Comparison of ENCODE assay signal across 9 cellular contexts in the genomic region with DNA sequence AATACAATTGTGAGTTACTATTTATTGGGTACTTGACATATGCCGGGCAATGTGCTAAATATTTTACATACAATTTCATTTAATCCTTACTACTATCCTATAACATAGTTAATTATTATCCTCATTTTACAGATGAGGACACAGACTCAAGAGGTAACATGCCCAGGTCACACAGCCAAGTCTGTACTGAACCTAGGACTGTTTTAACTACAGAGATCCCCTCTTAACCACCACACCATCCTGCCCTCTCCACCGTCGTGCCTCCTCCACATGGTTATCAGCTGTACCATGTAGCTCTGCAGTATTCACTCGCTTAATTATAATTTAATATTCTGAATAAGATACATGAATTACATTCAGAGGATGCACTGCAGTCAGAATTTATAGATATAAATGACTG. TPM values are rescaled to one million over a fixed set of nuclear protein-coding genes. Genes with fewer than 3 reads are reported as not detected.
A peak's percentile ranks its signal among the peaks of the same experiment; 100 is the strongest.
DNase-seq lines count a peak whose midpoint lies in the region; ATAC-seq, FAIRE-seq and TF ChIP-seq lines count a peak whose summit lies in the region.
"Had no signal": no experiment of that assay in that cellular context is flagged by ENCODE, and none has a peak within 500 bp of the region (broad histone marks: within the 10 kb centered on the region; RNA-seq: fewer than 3 reads in every experiment).

No MANE protein-coding gene starts in this region.

- H3K27me3 Mint-ChIP-seq in T-helper 17 cell, result no peaks in the 10 kb centered on the region
- H3K27me3 Mint-ChIP-seq in naive thymus-derived CD4-positive, alpha-beta T cell, result no peaks in the 10 kb centered on the region
- H3K27me3 Mint-ChIP-seq in glutamatergic neuron (ENCODE audit: unreplicated experiment), result peaks cover 5% of the 10 kb centered on the region

- H3K4me1 Mint-ChIP-seq in T-helper 17 cell, result peaks cover 45% of the 10 kb centered on the region
- H3K4me1 Mint-ChIP-seq in naive thymus-derived CD4-positive, alpha-beta T cell, result peaks cover 65 to 93% (median 86%) of the 10 kb centered on the region in 7 donors
- H3K4me1 Mint-ChIP-seq in glutamatergic neuron (ENCODE audit: low read depth, unreplicated experiment), result peaks cover 14% of the 10 kb centered on the region

- DNase-seq in GM12892 (ENCODE audit: insufficient read length) (no peak), T-helper 17 cell (no peak), GDM1 (lab: John Stamatoyannopoulos, UW) (no peak), GM10248 (ENCODE audit: extremely low spot score) (no peak), glutamatergic neuron (no peak)
- DNase-seq in naive thymus-derived CD4-positive, alpha-beta T cell, result no peak

- peak; percentile 47 for ATAC-seq in GM21529 (IDR thresholded peaks at IDR 0.05; ENCODE audit: unreplicated experiment)
- no peak for ATAC-seq in T-helper 17 cell
- ATAC-seq in naive thymus-derived CD4-positive, alpha-beta T cell, result no peak
- no peak for ATAC-seq in HG03045 (IDR thresholded peaks at IDR 0.05; ENCODE audit: unreplicated experiment)

- no peaks in the 10 kb centered on the region for H3K9me3 ChIP-seq in T-helper 17 cell (ENCODE audit: control insufficient read depth, low read length, poor library complexity, severe bottlenecking)
- H3K9me3 ChIP-seq in naive thymus-derived CD4-positive, alpha-beta T cell (ENCODE audit: control insufficient read depth in 2 of 3, low read length in 3 of 3), result no peaks in the 10 kb centered on the region

- peak; percentile 33 for FAIRE-seq in GM12892 (lab: Jason Lieb, UNC)
- FAIRE-seq: astrocyte had no signal

- peaks cover 0 to 2% (median 0%) of the 10 kb centered on the region in 3 experiments for H3K36me3 ChIP-seq in naive thymus-derived CD4-positive, alpha-beta T cell (ENCODE audit: control insufficient read depth in 2 of 3, insufficient read depth in 3 of 3, low read length in 3 of 3)

- H3K27me3 ChIP-seq in naive thymus-derived CD4-positive, alpha-beta T cell (ENCODE audit: control insufficient read depth in 2 of 2, insufficient read depth in 2 of 2, low read length in 2 of 2), result no peaks in the 10 kb centered on the region

- no peak overlapping the region for H3K4me3 ChIP-seq in naive thymus-derived CD4-positive, alpha-beta T cell (ENCODE audit: low read length)

- intact Hi-C loops in naive thymus-derived CD4-positive, alpha-beta T cell (cut with micrococcal nuclease), result no loop called here

- H3K36me3 Mint-ChIP-seq in T-helper 17 cell (ENCODE audit: low read depth), result no peaks in the 10 kb centered on the region
- H3K36me3 Mint-ChIP-seq in naive thymus-derived CD4-positive, alpha-beta T cell, result peaks cover 0 to 5% (median 0%) of the 10 kb centered on the region in 5 donors
- no peaks in the 10 kb centered on the region for H3K36me3 Mint-ChIP-seq in glutamatergic neuron (ENCODE audit: unreplicated experiment)

- no peak overlapping the region for H3K27ac ChIP-seq in naive thymus-derived CD4-positive, alpha-beta T cell (ENCODE audit: low read depth, low read length)

- peaks cover 50 to 55% of the 10 kb centered on the region in 2 donors for H3K4me1 ChIP-seq in naive thymus-derived CD4-positive, alpha-beta T cell (ENCODE audit: control insufficient read depth in 2 of 2, insufficient read depth in 2 of 2, low read length in 2 of 2)

- TF ChIP-seq CTCF in GM10248 (IDR thresholded peaks at IDR 0.05; ENCODE audit: control extremely low read depth, extremely low read depth, low read depth, missing control alignments) (no peak), glutamatergic neuron (IDR thresholded peaks at IDR 0.05; ENCODE audit: partially characterized antibody, unreplicated experiment) (no peak)

- H3K9me3 Mint-ChIP-seq in naive thymus-derived CD4-positive, alpha-beta T cell, result no peaks in the 10 kb centered on the region
- peaks cover 3% of the 10 kb centered on the region for H3K9me3 Mint-ChIP-seq in glutamatergic neuron (ENCODE audit: unreplicated experiment)

- H3K4me3 Mint-ChIP-seq in T-helper 17 cell (peak overlapping the region; percentile 57), glutamatergic neuron (ENCODE audit: unreplicated experiment) (no peak overlapping the region)
- peak overlapping the region; percentile 25 to 82 (median 66) for H3K4me3 Mint-ChIP-seq in naive thymus-derived CD4-positive, alpha-beta T cell

- CTCF ChIA-PET in naive thymus-derived CD4-positive, alpha-beta T cell (lab: Charles Lee), result interaction anchor here (1.1 kb wide), 1 partner anchor 10 kb away, joined by 5 read pairs; no protein-coding TSS in a partner anchor
- CTCF ChIA-PET in GM10248 (lab: Yijun Ruan, JAX), result interaction anchor here (1.1 to 7.1 kb wide), 3 partner anchors 11 to 37 kb away, joined by 3 to 66 read pairs (median 3); no protein-coding TSS in a partner anchor

- H3K27ac Mint-ChIP-seq in T-helper 17 cell (peak overlapping the region; percentile 90), glutamatergic neuron (ENCODE audit: unreplicated experiment) (no peak overlapping the region)
- peak overlapping the region in 7 of 9 donors; percentile 27 to 89 (median 73) for H3K27ac Mint-ChIP-seq in naive thymus-derived CD4-positive, alpha-beta T cell

- TF ChIP-seq POLR2A in GM12892 (IDR thresholded peaks at IDR 0.05; ENCODE audit: low read depth, low read length), result no peak

- POLR2A ChIA-PET in naive thymus-derived CD4-positive, alpha-beta T cell (lab: Charles Lee), result no interaction called here
- POLR2A ChIA-PET in GM10248 (lab: Yijun Ruan, JAX), result no interaction called here

RNA-seq across cellular contexts. Expression of a gene that starts 5.3 kb away (rescaled TPM):
- 24.5 TPM for polyA plus RNA-seq in GM12892 (2012; ENCODE audit: missing spikeins)
- total RNA-seq in T-helper 17 cell (10 to 100 TPM; 42.1 to 49.8 TPM), glutamatergic neuron (ENCODE audit: unreplicated experiment) (50.7 TPM)
- 10 to 100 TPM; 43.9 to 66.5 (median 60.7) TPM for total RNA-seq in naive thymus-derived CD4-positive, alpha-beta T cell
- 10 to 100 TPM; 30.5 to 38.7 TPM for polyA plus RNA-seq in naive thymus-derived CD4-positive, alpha-beta T cell
